11 cellular contexts compared by ENCODE assay signal in the genomic region with DNA sequence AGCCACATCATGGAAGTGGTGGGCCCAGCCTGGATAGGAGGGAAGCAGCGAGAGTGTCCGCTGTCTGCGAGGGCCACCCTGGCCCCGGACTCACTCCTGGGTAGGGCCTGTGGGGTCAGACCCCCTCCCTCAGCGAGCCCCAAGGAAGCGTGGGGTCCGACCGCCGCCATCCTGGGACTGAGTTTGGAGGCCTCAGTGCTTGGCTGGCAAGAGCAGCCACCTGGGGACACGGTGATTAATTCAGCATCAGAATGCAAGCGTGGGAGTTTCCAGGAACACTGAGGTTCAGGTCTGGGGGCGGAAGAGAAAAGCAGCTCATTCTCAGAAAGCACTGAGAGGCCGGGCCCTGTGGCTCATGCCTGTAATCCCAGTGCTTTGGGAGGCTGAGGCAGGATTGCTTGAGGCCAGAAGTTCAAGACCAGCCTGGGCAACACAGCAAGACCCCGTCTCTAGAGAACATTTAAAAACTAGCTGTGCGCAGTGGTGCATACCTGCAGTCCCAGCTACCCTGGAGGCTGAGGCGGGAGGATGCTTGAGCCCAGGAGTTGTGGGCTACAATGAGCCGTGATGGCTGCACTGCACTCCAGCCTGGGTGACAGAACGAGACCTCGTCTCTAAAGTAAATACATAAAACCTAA. TPM values are rescaled to one million over a fixed set of nuclear protein-coding genes. Genes with fewer than 3 reads are reported as not detected.
DNase-seq lines count a peak whose midpoint lies in the region; ATAC-seq and TF ChIP-seq lines count a peak whose summit lies in the region.
"Had no signal": no experiment of that assay in that cellular context is flagged by ENCODE, and none has a peak within 500 bp of the region (broad histone marks: within the 10 kb centered on the region; RNA-seq: fewer than 3 reads in every experiment).

No MANE protein-coding gene starts in this region.

- H3K9me3 ChIP-seq in HEK293 (ENCODE audit: control insufficient read depth, insufficient read depth, low read depth, low read length) (no peaks in the 10 kb centered on the region), right cardiac atrium (ENCODE audit: control insufficient read depth, low read length) (no peaks in the 10 kb centered on the region)
- H3K9me3 ChIP-seq: gastroesophageal sphincter, thyroid gland had no signal

- intact Hi-C loops in right cardiac atrium (cut with DNase I), result no loop called here

- ATAC-seq in GM21526 (IDR thresholded peaks at IDR 0.05; ENCODE audit: low FRiP score, unreplicated experiment) (no peak), right cardiac atrium (no peak)
- ATAC-seq: gastroesophageal sphincter had no signal

- TF ChIP-seq CTCF in HEK293 (tag by site-specific recombination; IDR thresholded peaks at IDR 0.05), result no peak

- DNase-seq in activated T-cell treated with anti-CD3 and anti-CD28 coated beads for 48 hours (ENCODE audit: low read depth) (peak; percentile 77), kidney glomerular epithelial cell (lab: John Stamatoyannopoulos, UW) (peak; percentile 31), AG08395 (ENCODE audit: low spot score) (no peak), right cardiac atrium (no peak)
- peak; percentile 22 to 43 for DNase-seq in stimulated activated CD8-positive, alpha-beta memory T cell treated with anti-CD3 and anti-CD28 coated beads, Interleukin-15, amount 100 ng/mL, for 4 hours (ENCODE audit: low read depth in 2 of 2)
- DNase-seq in NK-92 treated with Interleukin-12 subunit alpha and Interleukin-12 subunit beta, amount 100 ng/mL, for 24 hours (lab: John Stamatoyannopoulos, UW), result no peak
- DNase-seq: SHP77 treated with DMSO at 0.1 percent for 48 hours, thyroid gland had no signal

- H3K4me3 ChIP-seq in HEK293 (ENCODE audit: low read depth, low read length), result no peak overlapping the region
- H3K4me3 ChIP-seq in right cardiac atrium (ENCODE audit: low read length), result no peak overlapping the region
- H3K4me3 ChIP-seq: gastroesophageal sphincter, thyroid gland had no signal

- H3K36me3 ChIP-seq in HEK293 (ENCODE audit: control insufficient read depth in 2 of 2, insufficient read depth in 1 of 2, low read length in 2 of 2), result peaks cover 0 to 10% of the 10 kb centered on the region in 2 experiments; a peak in 1 of 3 replicates

- POLR2A ChIA-PET in HEK293 (lab: Yijun Ruan, JAX), result interaction anchor here (1.9 kb wide), 1 partner anchor 18 kb away, joined by 8 read pairs; a partner anchor contains a TSS

- H3K27me3 ChIP-seq in right cardiac atrium (ENCODE audit: control insufficient read depth, insufficient read depth), result no peaks in the 10 kb centered on the region
- H3K27me3 ChIP-seq: gastroesophageal sphincter, thyroid gland had no signal

- no peak overlapping the region for H3K27ac ChIP-seq in HEK293 (ENCODE audit: extremely low read depth, low read depth, low read length)
- no peak overlapping the region for H3K27ac ChIP-seq in right cardiac atrium (ENCODE audit: low read length)
- H3K27ac ChIP-seq: gastroesophageal sphincter, thyroid gland had no signal

- WGBS in right cardiac atrium, result 92% methylated on average over 19 of the region's 19 CpGs

- H3K4me1 ChIP-seq in HEK293 (ENCODE audit: control insufficient read depth, insufficient read depth, low read length), result no peaks in the 10 kb centered on the region
- no peaks in the 10 kb centered on the region for H3K4me1 ChIP-seq in right cardiac atrium (ENCODE audit: control insufficient read depth, insufficient read depth, low read length)
- H3K4me1 ChIP-seq: thyroid gland had no signal

- CTCF ChIA-PET in HEK293 (lab: Yijun Ruan, JAX), result interaction anchor here (0.6 kb wide), 1 partner anchor 165 kb away, joined by 3 read pairs; no protein-coding TSS in a partner anchor

TF ChIP-seq in HEK293, 187 proteins besides CTCF, POLR2A, EP300 and RAD21 (continues in another document):
- TF ChIP-seq ZNF121 (tag by site-specific recombination; IDR thresholded peaks at IDR 0.05), result 0 out of 2 replicates have a peak, but pooled peaks have one; percentile 58
- TF ChIP-seq, protein P1, sequence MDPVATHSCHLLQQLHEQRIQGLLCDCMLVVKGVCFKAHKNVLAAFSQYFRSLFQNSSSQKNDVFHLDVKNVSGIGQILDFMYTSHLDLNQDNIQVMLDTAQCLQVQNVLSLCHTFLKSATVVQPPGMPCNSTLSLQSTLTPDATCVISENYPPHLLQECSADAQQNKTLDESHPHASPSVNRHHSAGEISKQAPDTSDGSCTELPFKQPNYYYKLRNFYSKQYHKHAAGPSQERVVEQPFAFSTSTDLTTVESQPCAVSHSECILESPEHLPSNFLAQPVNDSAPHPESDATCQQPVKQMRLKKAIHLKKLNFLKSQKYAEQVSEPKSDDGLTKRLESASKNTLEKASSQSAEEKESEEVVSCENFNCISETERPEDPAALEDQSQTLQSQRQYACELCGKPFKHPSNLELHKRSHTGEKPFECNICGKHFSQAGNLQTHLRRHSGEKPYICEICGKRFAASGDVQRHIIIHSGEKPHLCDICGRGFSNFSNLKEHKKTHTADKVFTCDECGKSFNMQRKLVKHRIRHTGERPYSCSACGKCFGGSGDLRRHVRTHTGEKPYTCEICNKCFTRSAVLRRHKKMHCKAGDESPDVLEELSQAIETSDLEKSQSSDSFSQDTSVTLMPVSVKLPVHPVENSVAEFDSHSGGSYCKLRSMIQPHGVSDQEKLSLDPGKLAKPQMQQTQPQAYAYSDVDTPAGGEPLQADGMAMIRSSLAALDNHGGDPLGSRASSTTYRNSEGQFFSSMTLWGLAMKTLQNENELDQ (tag by site-specific recombination; IDR thresholded peaks at IDR 0.05; ENCODE audit: low read depth), result no peak
- TF ChIP-seq, protein P2, sequence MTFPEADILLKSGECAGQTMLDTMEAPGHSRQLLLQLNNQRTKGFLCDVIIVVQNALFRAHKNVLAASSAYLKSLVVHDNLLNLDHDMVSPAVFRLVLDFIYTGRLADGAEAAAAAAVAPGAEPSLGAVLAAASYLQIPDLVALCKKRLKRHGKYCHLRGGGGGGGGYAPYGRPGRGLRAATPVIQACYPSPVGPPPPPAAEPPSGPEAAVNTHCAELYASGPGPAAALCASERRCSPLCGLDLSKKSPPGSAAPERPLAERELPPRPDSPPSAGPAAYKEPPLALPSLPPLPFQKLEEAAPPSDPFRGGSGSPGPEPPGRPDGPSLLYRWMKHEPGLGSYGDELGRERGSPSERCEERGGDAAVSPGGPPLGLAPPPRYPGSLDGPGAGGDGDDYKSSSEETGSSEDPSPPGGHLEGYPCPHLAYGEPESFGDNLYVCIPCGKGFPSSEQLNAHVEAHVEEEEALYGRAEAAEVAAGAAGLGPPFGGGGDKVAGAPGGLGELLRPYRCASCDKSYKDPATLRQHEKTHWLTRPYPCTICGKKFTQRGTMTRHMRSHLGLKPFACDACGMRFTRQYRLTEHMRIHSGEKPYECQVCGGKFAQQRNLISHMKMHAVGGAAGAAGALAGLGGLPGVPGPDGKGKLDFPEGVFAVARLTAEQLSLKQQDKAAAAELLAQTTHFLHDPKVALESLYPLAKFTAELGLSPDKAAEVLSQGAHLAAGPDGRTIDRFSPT (tag by site-specific recombination; IDR thresholded peaks at IDR 0.05), result no peak
- TF ChIP-seq ZNF138 (tag by site-specific recombination; IDR thresholded peaks at IDR 0.05; ENCODE audit: borderline replicate concordance), result no peak
- no peak for TF ChIP-seq SP3 (tag by site-specific recombination; IDR thresholded peaks at IDR 0.05)
- no peak for TF ChIP-seq ZNF23 (tag by site-specific recombination; IDR thresholded peaks at IDR 0.05; ENCODE audit: borderline replicate concordance)
- TF ChIP-seq, protein P3, sequence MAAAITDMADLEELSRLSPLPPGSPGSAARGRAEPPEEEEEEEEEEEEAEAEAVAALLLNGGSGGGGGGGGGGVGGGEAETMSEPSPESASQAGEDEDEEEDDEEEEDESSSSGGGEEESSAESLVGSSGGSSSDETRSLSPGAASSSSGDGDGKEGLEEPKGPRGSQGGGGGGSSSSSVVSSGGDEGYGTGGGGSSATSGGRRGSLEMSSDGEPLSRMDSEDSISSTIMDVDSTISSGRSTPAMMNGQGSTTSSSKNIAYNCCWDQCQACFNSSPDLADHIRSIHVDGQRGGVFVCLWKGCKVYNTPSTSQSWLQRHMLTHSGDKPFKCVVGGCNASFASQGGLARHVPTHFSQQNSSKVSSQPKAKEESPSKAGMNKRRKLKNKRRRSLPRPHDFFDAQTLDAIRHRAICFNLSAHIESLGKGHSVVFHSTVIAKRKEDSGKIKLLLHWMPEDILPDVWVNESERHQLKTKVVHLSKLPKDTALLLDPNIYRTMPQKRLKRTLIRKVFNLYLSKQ (tag by site-specific recombination; IDR thresholded peaks at IDR 0.05; ENCODE audit: borderline replicate concordance), result no peak
- TF ChIP-seq, protein P4, sequence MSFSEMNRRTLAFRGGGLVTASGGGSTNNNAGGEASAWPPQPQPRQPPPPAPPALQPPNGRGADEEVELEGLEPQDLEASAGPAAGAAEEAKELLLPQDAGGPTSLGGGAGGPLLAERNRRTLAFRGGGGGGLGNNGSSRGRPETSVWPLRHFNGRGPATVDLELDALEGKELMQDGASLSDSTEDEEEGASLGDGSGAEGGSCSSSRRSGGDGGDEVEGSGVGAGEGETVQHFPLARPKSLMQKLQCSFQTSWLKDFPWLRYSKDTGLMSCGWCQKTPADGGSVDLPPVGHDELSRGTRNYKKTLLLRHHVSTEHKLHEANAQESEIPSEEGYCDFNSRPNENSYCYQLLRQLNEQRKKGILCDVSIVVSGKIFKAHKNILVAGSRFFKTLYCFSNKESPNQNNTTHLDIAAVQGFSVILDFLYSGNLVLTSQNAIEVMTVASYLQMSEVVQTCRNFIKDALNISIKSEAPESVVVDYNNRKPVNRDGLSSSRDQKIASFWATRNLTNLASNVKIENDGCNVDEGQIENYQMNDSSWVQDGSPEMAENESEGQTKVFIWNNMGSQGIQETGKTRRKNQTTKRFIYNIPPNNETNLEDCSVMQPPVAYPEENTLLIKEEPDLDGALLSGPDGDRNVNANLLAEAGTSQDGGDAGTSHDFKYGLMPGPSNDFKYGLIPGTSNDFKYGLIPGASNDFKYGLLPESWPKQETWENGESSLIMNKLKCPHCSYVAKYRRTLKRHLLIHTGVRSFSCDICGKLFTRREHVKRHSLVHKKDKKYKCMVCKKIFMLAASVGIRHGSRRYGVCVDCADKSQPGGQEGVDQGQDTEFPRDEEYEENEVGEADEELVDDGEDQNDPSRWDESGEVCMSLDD (tag by site-specific recombination; IDR thresholded peaks at IDR 0.05), result no peak
- TF ChIP-seq EGR2 (tag by site-specific recombination; IDR thresholded peaks at IDR 0.05; ENCODE audit: low read depth), result peak; percentile 68
- no peak for TF ChIP-seq ZNF629 (tag by site-specific recombination; IDR thresholded peaks at IDR 0.05)
- no peak for TF ChIP-seq ZNF621 (tag by site-specific recombination; IDR thresholded peaks at IDR 0.05)
- TF ChIP-seq TCF7L2 (IDR thresholded peaks at IDR 0.05; ENCODE audit: borderline replicate concordance, low read depth, low read length), result no peak
- peak; percentile 85 for TF ChIP-seq ZFHX2 (tag by site-specific recombination; conservative IDR thresholded peaks at IDR 0.05)

RNA-seq across cellular contexts. Expression of a gene that starts 18.3 kb away (rescaled TPM):
- total RNA-seq in right cardiac atrium, result 10 to 100 TPM; 13.9 to 22.8 (median 18.3) TPM
- polyA plus RNA-seq in right cardiac atrium, result 10.0 TPM

RNA-seq across cellular contexts. Expression of a gene that starts 35.6 kb away (rescaled TPM):
- total RNA-seq in right cardiac atrium, result 10 to 100 TPM; 64.0 to 88.7 (median 76.2) TPM
- polyA plus RNA-seq in right cardiac atrium, result 83.3 TPM

Comparison
In these comparisons a context has a peak if more than half of its experiments do, and no peak if none do; other contexts are left out.
1. DNase-seq: peak in activated T-cell treated with anti-CD3 and anti-CD28 coated beads for 48 hours (single experiment), kidney glomerular epithelial cell (single experiment) and stimulated activated CD8-positive, alpha-beta memory T cell treated with anti-CD3 and anti-CD28 coated beads, Interleukin-15, amount 100 ng/mL, for 4 hours (2 of 2); none in NK-92 treated with Interleukin-12 subunit alpha and Interleukin-12 subunit beta, amount 100 ng/mL, for 24 hours (single experiment), AG08395 (single experiment) and right cardiac atrium (0 of 3).